7 cellular contexts compared by ENCODE assay signal in genomic region chr1:91885331-91885715, GRCh38.
A peak's percentile ranks its signal among the peaks of the same experiment; 100 is the strongest.
DNase-seq lines count a peak whose midpoint lies in the region; ATAC-seq, FAIRE-seq and TF ChIP-seq lines count a peak whose summit lies in the region.

No MANE protein-coding gene starts in this region.

- no peaks in the 10 kb centered on the region for H3K4me1 ChIP-seq in parathyroid adenoma

- TF ChIP-seq CTCF in parathyroid adenoma (IDR thresholded peaks at IDR 0.05): no peak

- H3K36me3 ChIP-seq in parathyroid adenoma (ENCODE audit: control insufficient read depth, insufficient read depth, low read length): no peaks in the 10 kb centered on the region

- H3K4me2 ChIP-seq in parathyroid adenoma (ENCODE audit: low read length): peak overlapping the region; percentile 85

- no peaks in the 10 kb centered on the region for H3K9me3 ChIP-seq in parathyroid adenoma (ENCODE audit: control insufficient read depth, low read length)

- FAIRE-seq in GM19239 (lab: Jason Lieb, UNC): no peak

- DNase-seq in activated effector memory CD4-positive, alpha-beta T cell treated with Interleukin-2 at 50 U/mL for 16 hours: peak; percentile 17
- peak; percentile 10 for DNase-seq in glomerular visceral epithelial cell (ENCODE audit: extremely low spot score)
- DNase-seq in GM19239 (ENCODE audit: insufficient read length, low spot score): no peak
- no peak for DNase-seq in GF-D8 (lab: John Stamatoyannopoulos, UW)

- H3K27me3 ChIP-seq in parathyroid adenoma (ENCODE audit: control insufficient read depth, insufficient read depth, low read length): no peaks in the 10 kb centered on the region

- H3K4me3 ChIP-seq in parathyroid adenoma (ENCODE audit: low read depth, low read length): peak overlapping the region; percentile 70

- peak overlapping the region; percentile 82 for H3K27ac ChIP-seq in parathyroid adenoma

- H2AFZ ChIP-seq in parathyroid adenoma: peak overlapping the region; percentile 95

- ATAC-seq in GM19023 (IDR thresholded peaks at IDR 0.05; ENCODE audit: unreplicated experiment) (peak; percentile 16), HG03442 (IDR thresholded peaks at IDR 0.05; ENCODE audit: unreplicated experiment) (peak; percentile 28)

- H3K79me2 ChIP-seq in parathyroid adenoma: no peaks in the 10 kb centered on the region

- H3K9ac ChIP-seq in parathyroid adenoma: peak overlapping the region; percentile 28

Comparison
In these comparisons a context has a peak if more than half of its experiments do, and no peak if none do; other contexts are left out.
1. DNase-seq: peak in activated effector memory CD4-positive, alpha-beta T cell treated with Interleukin-2 at 50 U/mL for 16 hours (single experiment) and glomerular visceral epithelial cell (single experiment); none in GM19239 (single experiment) and GF-D8 (single experiment).